ENCODE assay signal across 24 cellular contexts in genomic region chr5:127806776-127807175, GRCh38.
"Had no signal": no experiment of that assay in that cellular context is flagged by ENCODE, and none has a peak within 500 bp of the region (broad histone marks: within the 10 kb centered on the region; RNA-seq: fewer than 3 reads in every experiment).

No MANE protein-coding gene starts in this region.

- H3K9me3 ChIP-seq: esophagus muscularis mucosa, esophagus squamous epithelium, gastrocnemius medialis, gastroesophageal sphincter, heart left ventricle, heart right ventricle had no signal

- DNase-seq: cortex of kidney; dermis blood vessel endothelial cell; effector CD4-positive, alpha-beta T cell; effector CD8-positive, alpha-beta T cell; effector memory CD4-positive, alpha-beta T cell; effector memory CD8-positive, alpha-beta T cell; endodermal cell; erythroblast; esophagus squamous epithelium; foreskin fibroblast; foreskin keratinocyte; foreskin melanocyte; gastrocnemius medialis; glutamatergic neuron; head of caudate nucleus; heart left ventricle; heart right ventricle; hippocampal formation had no signal

- H3K27ac ChIP-seq: coronary artery, dorsolateral prefrontal cortex, epithelial cell of prostate, esophagus muscularis mucosa, esophagus squamous epithelium, foreskin keratinocyte, gastrocnemius medialis, gastroesophageal sphincter, heart left ventricle, heart right ventricle, hepatocyte had no signal

- H3K4me3 ChIP-seq: coronary artery, dorsolateral prefrontal cortex, esophagus muscularis mucosa, esophagus squamous epithelium, gastrocnemius medialis, gastroesophageal sphincter, heart left ventricle, heart right ventricle, hepatocyte had no signal

- H3K36me3 ChIP-seq: esophagus muscularis mucosa, esophagus squamous epithelium, gastrocnemius medialis, gastroesophageal sphincter, heart left ventricle, heart right ventricle had no signal

- H3K27me3 ChIP-seq: dorsolateral prefrontal cortex, esophagus muscularis mucosa, esophagus squamous epithelium, foreskin keratinocyte, gastrocnemius medialis, gastroesophageal sphincter, heart left ventricle, heart right ventricle, hepatocyte had no signal
